In the genomic region with DNA sequence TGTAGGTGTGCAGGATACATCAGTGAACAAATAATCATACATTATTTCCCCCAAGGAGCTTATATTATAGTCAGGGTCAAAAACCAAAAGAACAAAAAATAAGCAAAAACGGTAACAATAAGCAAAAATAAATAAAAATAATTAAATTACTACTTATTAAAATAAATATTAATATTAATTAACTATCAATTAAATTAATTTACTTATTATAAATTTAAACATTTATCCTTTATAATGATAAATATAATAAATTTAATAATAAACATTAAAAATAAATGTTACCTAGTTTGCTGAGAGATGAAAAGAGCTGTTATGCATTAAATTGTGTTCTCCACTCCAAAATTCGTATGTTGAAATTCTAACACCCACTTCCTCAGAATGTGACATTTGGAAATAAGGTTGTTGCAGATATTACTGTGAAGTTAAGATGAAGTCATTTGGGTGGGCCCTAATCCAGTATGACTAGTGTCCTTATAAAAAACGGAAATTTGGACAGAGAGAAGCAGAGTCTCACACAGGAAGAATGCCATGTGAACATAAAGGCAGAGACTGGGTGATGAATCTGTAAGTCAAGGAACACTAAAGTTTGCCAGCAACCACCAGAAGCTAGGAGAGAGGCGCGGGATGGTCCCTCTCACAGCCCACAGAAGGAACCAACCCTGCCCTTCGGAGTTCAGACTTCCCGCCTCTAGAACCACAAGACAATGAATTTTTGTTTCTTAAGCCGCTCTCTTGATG, we compare ENCODE assay signal across 16 cellular contexts.
A peak's percentile ranks its signal among the peaks of the same experiment; 100 is the strongest.
DNase-seq lines count a peak whose midpoint lies in the region; ATAC-seq, FAIRE-seq and TF ChIP-seq lines count a peak whose summit lies in the region.
"Had no signal": no experiment of that assay in that cellular context is flagged by ENCODE, and none has a peak within 500 bp of the region (broad histone marks: within the 10 kb centered on the region; RNA-seq: fewer than 3 reads in every experiment).

No MANE protein-coding gene starts in this region.

- no peaks in the 10 kb centered on the region for H3K9me1 ChIP-seq in K562 (ENCODE audit: control insufficient read depth, insufficient read depth, low read length)

- no peak for TF ChIP-seq EP300 in K562 (IDR thresholded peaks at IDR 0.05; ENCODE audit: low read length)

- no peak overlapping the region for H3K4me2 ChIP-seq in K562 (ENCODE audit: insufficient read depth, low read length)

- H3K27me3 ChIP-seq in K562 (ENCODE audit: control insufficient read depth in 2 of 2, insufficient read depth in 2 of 2, low read length in 2 of 2) (no peaks in the 10 kb centered on the region), pancreas (no peaks in the 10 kb centered on the region)
- H3K27me3 ChIP-seq: esophagus muscularis mucosa had no signal

- 0 out of 2 replicates have a peak overlapping the region, but pooled peaks have one; percentile 27 for H2AFZ ChIP-seq in K562 (ENCODE audit: low read depth, low read length)

- FAIRE-seq in K562 (lab: Jason Lieb, UNC) = no peak
- FAIRE-seq in pancreas (lab: Jason Lieb, UNC) = peak; percentile 80
- FAIRE-seq: GM12878 had no signal

- CTCF ChIA-PET in K562 (lab: Yijun Ruan, JAX; ENCODE audit: low intra/inter-chr PET ratio) = no interaction called here

- H3K4me3 ChIP-seq in K562 = no peak overlapping the region
- no peak overlapping the region for H3K4me3 ChIP-seq in pancreas
- H3K4me3 ChIP-seq: esophagus muscularis mucosa, GM12878 had no signal

- DNase-seq in ELR (ENCODE audit: low read depth) = peak; percentile 59
- DNase-seq in MV-4-11 (lab: John Stamatoyannopoulos, UW) = peak; percentile 89
- DNase-seq in K562 (ENCODE audit: extremely low read depth in 1 of 4, low spot score in 3 of 4) = no peak
- no peak for DNase-seq in pancreas
- no peak for DNase-seq in GF-D8 (lab: John Stamatoyannopoulos, UW)
- DNase-seq in NK-92 treated with Interleukin-12 subunit alpha and Interleukin-12 subunit beta, amount 100 ng/mL, for 24 hours (lab: John Stamatoyannopoulos, UW) = no peak
- DNase-seq: activated gamma-delta T cell; CD8-positive, alpha-beta T cell; dermis blood vessel endothelial cell; hippocampal formation; NCI-H146; NCI-H345; stimulated activated CD4-positive, alpha-beta T cell treated with anti-CD3 and anti-CD28 coated beads, Interleukin-4, amount 100 ng/mL, for 4 hours had no signal

- no peaks in the 10 kb centered on the region for H4K20me1 ChIP-seq in K562 (replicated peaks; ENCODE audit: control insufficient read depth, insufficient read depth, low read length)

- TF ChIP-seq RAD21 in K562 (CRISPR knock-in tag; conservative IDR thresholded peaks at IDR 0.05 in 1 of 2, IDR thresholded peaks at IDR 0.05 in 1 of 2) = no peak

- no peak for TF ChIP-seq POLR2A in K562 (conservative IDR thresholded peaks at IDR 0.05)

- no TSS peak for BruUV-seq in K562 (replicated peaks; lab: Mats Ljungman, UMichigan)

- H3K36me3 ChIP-seq in K562 (ENCODE audit: control insufficient read depth, insufficient read depth, low read length) (no peaks in the 10 kb centered on the region), pancreas (no peaks in the 10 kb centered on the region)
- H3K36me3 ChIP-seq: esophagus muscularis mucosa had no signal

- no peaks in the 10 kb centered on the region for H3K79me2 ChIP-seq in K562 (ENCODE audit: control insufficient read depth, insufficient read depth, low read length)

- 0% methylated on average over 8 of the region's 8 CpGs for WGBS in K562 (ENCODE audit: insufficient coverage, low coverage, missing lambda C conversion rate)
- 54 to 68% methylated on average over 8 of the region's 8 CpGs for WGBS in pancreas, 2 donors

- no peak overlapping the region for H3K9ac ChIP-seq in K562 (ENCODE audit: insufficient read depth in 1 of 2, low read depth in 2 of 2, low read length in 2 of 2)

- TF ChIP-seq CTCF in K562 (IDR thresholded peaks at IDR 0.05 in 2 of 3, conservative IDR thresholded peaks at IDR 0.05 in 1 of 3; ENCODE audit: insufficient read depth in 2 of 3, low read depth in 1 of 3, low read length in 3 of 3) (no peak), pancreas (IDR thresholded peaks at IDR 0.05) (no peak)

- POLR2A ChIA-PET in K562 (lab: Yijun Ruan, JAX) = no interaction called here

- in situ Hi-C loops in K562 (cut with MboI) = no loop called here

- H3K9me3 ChIP-seq in K562 (replicated peaks; ENCODE audit: control insufficient read depth, insufficient read depth, low read depth, low read length) = no peaks in the 10 kb centered on the region
- H3K9me3 ChIP-seq in pancreas = no peaks in the 10 kb centered on the region
- H3K9me3 ChIP-seq: esophagus muscularis mucosa had no signal

- ATAC-seq in K562 (no peak), pancreas (peak in 1 of 4 donors; percentile 59), HG03457 (IDR thresholded peaks at IDR 0.05; ENCODE audit: unreplicated experiment) (no peak)
- ATAC-seq: CD8-positive, alpha-beta T cell; GM12878 had no signal

- intact Hi-C loops in K562 (cut with micrococcal nuclease) (no loop called here), pancreas (cut with DNase I) (no loop called here)

- no peaks in the 10 kb centered on the region for H3K4me1 ChIP-seq in K562 (replicated peaks in 1 of 2; ENCODE audit: control insufficient read depth in 2 of 2, insufficient read depth in 2 of 2, low read length in 2 of 2)
- H3K4me1 ChIP-seq in pancreas = no peaks in the 10 kb centered on the region
- H3K4me1 ChIP-seq: esophagus muscularis mucosa had no signal

- no peak overlapping the region for H3K27ac ChIP-seq in K562 (ENCODE audit: extremely low read depth, low read depth, low read length)
- no peak overlapping the region for H3K27ac ChIP-seq in pancreas
- H3K27ac ChIP-seq: esophagus muscularis mucosa had no signal

TF ChIP-seq in K562, 482 proteins besides CTCF, POLR2A, EP300 and RAD21 (continues in another document):
- TF ChIP-seq, protein P1, sequence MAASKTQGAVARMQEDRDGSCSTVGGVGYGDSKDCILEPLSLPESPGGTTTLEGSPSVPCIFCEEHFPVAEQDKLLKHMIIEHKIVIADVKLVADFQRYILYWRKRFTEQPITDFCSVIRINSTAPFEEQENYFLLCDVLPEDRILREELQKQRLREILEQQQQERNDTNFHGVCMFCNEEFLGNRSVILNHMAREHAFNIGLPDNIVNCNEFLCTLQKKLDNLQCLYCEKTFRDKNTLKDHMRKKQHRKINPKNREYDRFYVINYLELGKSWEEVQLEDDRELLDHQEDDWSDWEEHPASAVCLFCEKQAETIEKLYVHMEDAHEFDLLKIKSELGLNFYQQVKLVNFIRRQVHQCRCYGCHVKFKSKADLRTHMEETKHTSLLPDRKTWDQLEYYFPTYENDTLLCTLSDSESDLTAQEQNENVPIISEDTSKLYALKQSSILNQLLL (CRISPR knock-in tag; IDR thresholded peaks at IDR 0.05; ENCODE audit: borderline replicate concordance) = no peak
- TF ChIP-seq HOXB6 (CRISPR knock-in tag; IDR thresholded peaks at IDR 0.05; ENCODE audit: borderline replicate concordance) (no peak), WHSC1 (IDR thresholded peaks at IDR 0.05; ENCODE audit: low read length) (no peak), SMARCB1 (IDR thresholded peaks at IDR 0.05; ENCODE audit: insufficient read length, low read depth) (no peak), CHCHD3 (CRISPR knock-in tag; IDR thresholded peaks at IDR 0.05) (no peak), CBX2 (IDR thresholded peaks at IDR 0.05; ENCODE audit: insufficient read depth, low read length, poor library complexity, severe bottlenecking) (no peak), TCF7L2 (IDR thresholded peaks at IDR 0.05; ENCODE audit: low read depth, low read length) (no peak), ZNF589 (CRISPR knock-in tag; IDR thresholded peaks at IDR 0.05; ENCODE audit: low read depth) (no peak), ZNF316 (IDR thresholded peaks at IDR 0.05) (no peak), ARID2 (IDR thresholded peaks at IDR 0.05) (no peak), L3MBTL2 (IDR thresholded peaks at IDR 0.05) (no peak), GTF2F1 (IDR thresholded peaks at IDR 0.05; ENCODE audit: low read depth, low read length) (no peak), ZNF507 (tag; conservative IDR thresholded peaks at IDR 0.05) (no peak), ZC3H11A (IDR thresholded peaks at IDR 0.05; ENCODE audit: low read depth, low read length) (no peak), ZKSCAN8 (CRISPR knock-in tag; IDR thresholded peaks at IDR 0.05) (no peak), CEBPG (CRISPR knock-in tag; IDR thresholded peaks at IDR 0.05) (no peak), CEBPG (tag; conservative IDR thresholded peaks at IDR 0.05 in 1 of 2, IDR thresholded peaks at IDR 0.05 in 1 of 2) (no peak), ERF (CRISPR knock-in tag; IDR thresholded peaks at IDR 0.05) (no peak)
- TF ChIP-seq, protein P2, sequence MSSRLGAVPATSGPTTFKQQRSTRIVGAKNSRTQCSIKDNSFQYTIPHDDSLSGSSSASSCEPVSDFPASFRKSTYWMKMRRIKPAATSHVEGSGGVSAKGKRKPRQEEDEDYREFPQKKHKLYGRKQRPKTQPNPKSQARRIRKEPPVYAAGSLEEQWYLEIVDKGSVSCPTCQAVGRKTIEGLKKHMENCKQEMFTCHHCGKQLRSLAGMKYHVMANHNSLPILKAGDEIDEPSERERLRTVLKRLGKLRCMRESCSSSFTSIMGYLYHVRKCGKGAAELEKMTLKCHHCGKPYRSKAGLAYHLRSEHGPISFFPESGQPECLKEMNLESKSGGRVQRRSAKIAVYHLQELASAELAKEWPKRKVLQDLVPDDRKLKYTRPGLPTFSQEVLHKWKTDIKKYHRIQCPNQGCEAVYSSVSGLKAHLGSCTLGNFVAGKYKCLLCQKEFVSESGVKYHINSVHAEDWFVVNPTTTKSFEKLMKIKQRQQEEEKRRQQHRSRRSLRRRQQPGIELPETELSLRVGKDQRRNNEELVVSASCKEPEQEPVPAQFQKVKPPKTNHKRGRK (tag; IDR thresholded peaks at IDR 0.05) = no peak

Comparison
In these comparisons a context has a peak if more than half of its experiments do, and no peak if none do; other contexts are left out.
1. DNase-seq: peak in ELR (single experiment) and MV-4-11 (single experiment); none in K562 (0 of 4), pancreas (0 of 6), GF-D8 (single experiment) and NK-92 treated with Interleukin-12 subunit alpha and Interleukin-12 subunit beta, amount 100 ng/mL, for 24 hours (single experiment).